41 cellular contexts compared by ENCODE assay signal in the genomic region with DNA sequence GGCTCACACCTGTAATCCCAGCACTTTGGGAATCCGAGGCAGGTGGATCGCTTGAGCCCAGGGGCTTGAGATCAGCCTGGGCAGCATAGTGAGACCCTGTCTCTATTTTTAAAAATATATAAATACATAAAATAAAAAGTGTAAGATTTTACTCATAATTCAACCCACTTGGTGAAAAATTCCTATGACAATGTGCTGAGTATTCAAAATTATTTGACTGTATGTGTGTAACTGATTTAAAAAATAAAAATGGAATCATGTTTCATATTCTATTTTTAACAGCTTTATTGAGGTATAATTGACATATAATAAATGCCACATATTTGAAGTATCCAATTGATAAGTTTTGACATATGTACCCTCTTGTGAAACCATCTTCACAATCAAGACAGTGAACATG. TPM values are rescaled to one million over a fixed set of nuclear protein-coding genes. Genes with fewer than 3 reads are reported as not detected.
"Had no signal": no experiment of that assay in that cellular context is flagged by ENCODE, and none has a peak within 500 bp of the region (broad histone marks: within the 10 kb centered on the region; RNA-seq: fewer than 3 reads in every experiment).

No MANE protein-coding gene starts in this region.

- H3K9me3 Mint-ChIP-seq: activated CD4-positive, alpha-beta memory T cell treated with anti-CD3 and anti-CD28 coated beads, Interleukin-2, amount 10 ng/mL, durations not matched to agents 7 days and 5 days; activated CD4-positive, alpha-beta T cell treated with anti-CD3 and anti-CD28 coated beads, Interleukin-2, amount 10 ng/mL, durations not matched to agents 7 days and 5 days; activated naive CD4-positive, alpha-beta T cell treated with anti-CD3 and anti-CD28 coated beads, Interleukin-2, amount 10 ng/mL, durations not matched to agents 7 days and 5 days; activated naive CD4-positive, alpha-beta T cell treated with anti-CD3 and anti-CD28 coated beads, Interleukin-2, amount 50 U/mL, for 24 hours; activated naive CD8-positive, alpha-beta T cell treated with anti-CD3 and anti-CD28 coated beads, Interleukin-2, amount 10 ng/mL, durations not matched to agents 7 days and 5 days; activated naive CD8-positive, alpha-beta T cell treated with anti-CD3 and anti-CD28 coated beads, Interleukin-2, amount 50 U/mL, for 24 hours; activated T-cell treated with anti-CD3 and anti-CD28 coated beads, Interleukin-2, amount 50 U/mL, for 24 hours; activated T-helper 2 cell treated with anti-CD3 and anti-CD28 coated beads, Interferon-gamma antibody, Interleukin-2, Interleukin-4, amounts not matched to agents 10 μg/mL and 5 μg/mL and 100 μg/mL, durations not matched to agents 14 hours and 24 hours and 36 hours; brain; central memory CD8-positive, alpha-beta T cell; T-helper 1 cell treated with Interleukin-12 subunit alpha and Interleukin-12 subunit beta and Interleukin-4 antibody, amounts not matched to agents 30 μg/mL and 1 μg/mL, for 36 hours; T-helper 2 cell treated with Interferon-gamma antibody and Interleukin-4, amounts not matched to agents 5 μg/mL and 100 μg/mL, for 36 hours; WTC11 had no signal

- DNase-seq: activated CD4-positive, alpha-beta memory T cell treated with anti-CD3 and anti-CD28 coated beads, Interleukin-2, amount 10 ng/mL, durations not matched to agents 7 days and 5 days; activated CD4-positive, alpha-beta T cell treated with anti-CD3 and anti-CD28 coated beads for 1 hour; activated CD4-positive, alpha-beta T cell treated with anti-CD3 and anti-CD28 coated beads for 36 hours; activated CD4-positive, alpha-beta T cell treated with anti-CD3 and anti-CD28 coated beads for 48 hours; activated CD4-positive, alpha-beta T cell treated with anti-CD3 and anti-CD28 coated beads, Interleukin-2, amount 10 ng/mL, durations not matched to agents 7 days and 5 days; activated CD4-positive, alpha-beta T cell treated with anti-CD3 and anti-CD28 coated beads, Interleukin-2, amount 50 U/mL, for 48 hours; activated CD4-positive, CD25-positive, alpha-beta regulatory T cell; activated CD8-positive, alpha-beta memory T cell treated with anti-CD3 and anti-CD28 coated beads for 24 hours; activated CD8-positive, alpha-beta memory T cell treated with anti-CD3 and anti-CD28 coated beads, Interleukin-2, amount 10 ng/mL, durations not matched to agents 7 days and 5 days; activated CD8-positive, alpha-beta memory T cell treated with anti-CD3 and anti-CD28 coated beads, Interleukin-2, amount 50 U/mL, for 48 hours; activated CD8-positive, alpha-beta T cell treated with anti-CD3 and anti-CD28 coated beads, Interleukin-2, amount 10 ng/mL, durations not matched to agents 7 days and 5 days; activated effector memory CD4-positive, alpha-beta T cell treated with Interleukin-2 at 50 U/mL for 16 hours; activated gamma-delta T cell; activated naive CD4-positive, alpha-beta T cell treated with anti-CD3 and anti-CD28 coated beads, Interleukin-2, amount 10 ng/mL, durations not matched to agents 7 days and 5 days; activated naive CD4-positive, alpha-beta T cell treated with Interleukin-2 at 50 U/mL for 16 hours; activated naive CD8-positive, alpha-beta T cell treated with anti-CD3 and anti-CD28 coated beads, Interleukin-2, amount 10 ng/mL, durations not matched to agents 7 days and 5 days; activated naive CD8-positive, alpha-beta T cell treated with anti-CD3 and anti-CD28 coated beads, Interleukin-2, amount 50 U/mL, for 24 hours; activated T-cell treated with anti-CD3 and anti-CD28 coated beads, Interleukin-2, amount 50 U/mL, for 24 hours; activated T-cell treated with anti-CD3 and anti-CD28 coated beads, Interleukin-2, amount 50 U/mL, for 48 hours; amygdala; anterior cingulate cortex; caudate nucleus; cerebellar nuclear complex; T-helper 1 cell; T-helper 2 cell; T-helper 9 cell; WERI-Rb-1 had no signal

- ATAC-seq: activated CD4-positive, alpha-beta T cell treated with anti-CD3 and anti-CD28 coated beads for 36 hours; activated CD4-positive, CD25-positive, alpha-beta regulatory T cell treated with anti-CD3 and anti-CD28 coated beads, Interleukin-2, amount 50 U/mL, for 24 hours; activated CD8-positive, alpha-beta memory T cell treated with anti-CD3 and anti-CD28 coated beads, Interleukin-2, amount 10 ng/mL, durations not matched to agents 7 days and 5 days; activated CD8-positive, alpha-beta T cell treated with anti-CD3 and anti-CD28 coated beads, Interleukin-2, amount 10 ng/mL, durations not matched to agents 7 days and 5 days; activated naive CD8-positive, alpha-beta T cell treated with anti-CD3 and anti-CD28 coated beads, Interleukin-2, amount 50 U/mL, for 24 hours; WTC11 had no signal

- H3K27me3 ChIP-seq: ascending aorta, cardiac muscle cell had no signal

- H3K4me1 Mint-ChIP-seq: activated CD4-positive, alpha-beta memory T cell treated with anti-CD3 and anti-CD28 coated beads, Interleukin-2, amount 10 ng/mL, durations not matched to agents 7 days and 5 days; activated CD4-positive, alpha-beta T cell treated with anti-CD3 and anti-CD28 coated beads for 36 hours; activated CD4-positive, alpha-beta T cell treated with anti-CD3 and anti-CD28 coated beads, Interleukin-2, amount 10 ng/mL, durations not matched to agents 7 days and 5 days; activated CD8-positive, alpha-beta memory T cell treated with anti-CD3 and anti-CD28 coated beads, Interleukin-2, amount 10 ng/mL, durations not matched to agents 7 days and 5 days; activated naive CD4-positive, alpha-beta T cell treated with anti-CD3 and anti-CD28 coated beads, Interleukin-2, amount 10 ng/mL, durations not matched to agents 7 days and 5 days; activated naive CD4-positive, alpha-beta T cell treated with anti-CD3 and anti-CD28 coated beads, Interleukin-2, amount 50 U/mL, for 24 hours; activated naive CD8-positive, alpha-beta T cell treated with anti-CD3 and anti-CD28 coated beads, Interleukin-2, amount 10 ng/mL, durations not matched to agents 7 days and 5 days; activated naive CD8-positive, alpha-beta T cell treated with anti-CD3 and anti-CD28 coated beads, Interleukin-2, amount 50 U/mL, for 24 hours; brain; central memory CD8-positive, alpha-beta T cell; WTC11 had no signal

- H3K27ac Mint-ChIP-seq: activated CD4-positive, alpha-beta memory T cell treated with anti-CD3 and anti-CD28 coated beads, Interleukin-2, amount 10 ng/mL, durations not matched to agents 7 days and 5 days; activated CD4-positive, alpha-beta T cell treated with anti-CD3 and anti-CD28 coated beads for 36 hours; activated CD4-positive, alpha-beta T cell treated with anti-CD3 and anti-CD28 coated beads, Interleukin-2, amount 10 ng/mL, durations not matched to agents 7 days and 5 days; activated CD8-positive, alpha-beta memory T cell treated with anti-CD3 and anti-CD28 coated beads, Interleukin-2, amount 10 ng/mL, durations not matched to agents 7 days and 5 days; activated CD8-positive, alpha-beta T cell treated with anti-CD3 and anti-CD28 coated beads, Interleukin-2, amount 10 ng/mL, durations not matched to agents 7 days and 5 days; activated naive CD4-positive, alpha-beta T cell treated with anti-CD3 and anti-CD28 coated beads, Interleukin-2, amount 10 ng/mL, durations not matched to agents 7 days and 5 days; activated naive CD4-positive, alpha-beta T cell treated with anti-CD3 and anti-CD28 coated beads, Interleukin-2, amount 50 U/mL, for 24 hours; activated naive CD8-positive, alpha-beta T cell; activated naive CD8-positive, alpha-beta T cell treated with anti-CD3 and anti-CD28 coated beads, Interleukin-2, amount 10 ng/mL, durations not matched to agents 7 days and 5 days; activated naive CD8-positive, alpha-beta T cell treated with anti-CD3 and anti-CD28 coated beads, Interleukin-2, amount 50 U/mL, for 24 hours; activated T-cell treated with anti-CD3 and anti-CD28 coated beads, Interleukin-2, amount 50 U/mL, for 24 hours; activated T-helper 2 cell treated with anti-CD3 and anti-CD28 coated beads, Interferon-gamma antibody, Interleukin-2, Interleukin-4, amounts not matched to agents 10 μg/mL and 5 μg/mL and 100 μg/mL, durations not matched to agents 14 hours and 24 hours and 36 hours; T-helper 1 cell treated with Interleukin-12 subunit alpha and Interleukin-12 subunit beta and Interleukin-4 antibody, amounts not matched to agents 30 μg/mL and 1 μg/mL, for 36 hours; T-helper 2 cell treated with Interferon-gamma antibody and Interleukin-4, amounts not matched to agents 5 μg/mL and 100 μg/mL, for 36 hours; WTC11 had no signal

- H3K36me3 ChIP-seq: ascending aorta, cardiac muscle cell, WERI-Rb-1 had no signal

- H3K27me3 Mint-ChIP-seq: activated CD4-positive, alpha-beta T cell treated with anti-CD3 and anti-CD28 coated beads for 36 hours; activated naive CD4-positive, alpha-beta T cell treated with anti-CD3 and anti-CD28 coated beads, Interleukin-2, amount 50 U/mL, for 24 hours; activated naive CD8-positive, alpha-beta T cell; activated naive CD8-positive, alpha-beta T cell treated with anti-CD3 and anti-CD28 coated beads, Interleukin-2, amount 50 U/mL, for 24 hours had no signal

- H3K4me1 ChIP-seq: ascending aorta had no signal

- H3K4me3 Mint-ChIP-seq: activated CD4-positive, alpha-beta memory T cell treated with anti-CD3 and anti-CD28 coated beads, Interleukin-2, amount 10 ng/mL, durations not matched to agents 7 days and 5 days; activated CD4-positive, alpha-beta T cell treated with anti-CD3 and anti-CD28 coated beads for 36 hours; activated CD4-positive, alpha-beta T cell treated with anti-CD3 and anti-CD28 coated beads, Interleukin-2, amount 10 ng/mL, durations not matched to agents 7 days and 5 days; activated CD8-positive, alpha-beta memory T cell treated with anti-CD3 and anti-CD28 coated beads, Interleukin-2, amount 10 ng/mL, durations not matched to agents 7 days and 5 days; activated CD8-positive, alpha-beta T cell treated with anti-CD3 and anti-CD28 coated beads, Interleukin-2, amount 10 ng/mL, durations not matched to agents 7 days and 5 days; activated naive CD4-positive, alpha-beta T cell treated with anti-CD3 and anti-CD28 coated beads, Interleukin-2, amount 10 ng/mL, durations not matched to agents 7 days and 5 days; activated naive CD4-positive, alpha-beta T cell treated with anti-CD3 and anti-CD28 coated beads, Interleukin-2, amount 50 U/mL, for 24 hours; activated naive CD8-positive, alpha-beta T cell; activated naive CD8-positive, alpha-beta T cell treated with anti-CD3 and anti-CD28 coated beads, Interleukin-2, amount 10 ng/mL, durations not matched to agents 7 days and 5 days; activated naive CD8-positive, alpha-beta T cell treated with anti-CD3 and anti-CD28 coated beads, Interleukin-2, amount 50 U/mL, for 24 hours; activated T-cell treated with anti-CD3 and anti-CD28 coated beads, Interleukin-2, amount 50 U/mL, for 24 hours; brain; central memory CD8-positive, alpha-beta T cell; T-helper 1 cell treated with Interleukin-12 subunit alpha and Interleukin-12 subunit beta and Interleukin-4 antibody, amounts not matched to agents 30 μg/mL and 1 μg/mL, for 36 hours; T-helper 2 cell treated with Interferon-gamma antibody and Interleukin-4, amounts not matched to agents 5 μg/mL and 100 μg/mL, for 36 hours; WTC11 had no signal

- H3K4me3 ChIP-seq: ascending aorta, cardiac muscle cell had no signal

- H3K9me3 ChIP-seq: ascending aorta had no signal

- H3K36me3 Mint-ChIP-seq: activated CD8-positive, alpha-beta memory T cell treated with anti-CD3 and anti-CD28 coated beads, Interleukin-2, amount 10 ng/mL, durations not matched to agents 7 days and 5 days; activated naive CD4-positive, alpha-beta T cell treated with anti-CD3 and anti-CD28 coated beads, Interleukin-2, amount 10 ng/mL, durations not matched to agents 7 days and 5 days; activated naive CD4-positive, alpha-beta T cell treated with anti-CD3 and anti-CD28 coated beads, Interleukin-2, amount 50 U/mL, for 24 hours; activated naive CD8-positive, alpha-beta T cell; activated naive CD8-positive, alpha-beta T cell treated with anti-CD3 and anti-CD28 coated beads, Interleukin-2, amount 10 ng/mL, durations not matched to agents 7 days and 5 days; brain; WTC11 had no signal

- H3K27ac ChIP-seq: ascending aorta, cardiac muscle cell, WERI-Rb-1 had no signal

- FAIRE-seq: bronchial epithelial cell had no signal

RNA-seq across cellular contexts. Expression of gene SLC36A3, which starts 27.8 kb away (rescaled TPM):
- total RNA-seq: activated CD4-positive, alpha-beta memory T cell treated with anti-CD3 and anti-CD28 coated beads, Interleukin-2, amount 10 ng/mL, durations not matched to agents 7 days and 5 days; activated CD4-positive, alpha-beta T cell treated with anti-CD3 and anti-CD28 coated beads for 36 hours; activated CD4-positive, alpha-beta T cell treated with anti-CD3 and anti-CD28 coated beads, Interleukin-2, amount 10 ng/mL, durations not matched to agents 7 days and 5 days; activated CD8-positive, alpha-beta memory T cell treated with anti-CD3 and anti-CD28 coated beads, Interleukin-2, amount 10 ng/mL, durations not matched to agents 7 days and 5 days; activated CD8-positive, alpha-beta T cell treated with anti-CD3 and anti-CD28 coated beads, Interleukin-2, amount 10 ng/mL, durations not matched to agents 7 days and 5 days; activated naive CD8-positive, alpha-beta T cell treated with anti-CD3 and anti-CD28 coated beads, Interleukin-2, amount 10 ng/mL, durations not matched to agents 7 days and 5 days; activated T-helper 2 cell treated with anti-CD3 and anti-CD28 coated beads, Interferon-gamma antibody, Interleukin-2, Interleukin-4, amounts not matched to agents 10 μg/mL and 5 μg/mL and 100 μg/mL, durations not matched to agents 14 hours and 24 hours and 36 hours; ascending aorta; bronchial epithelial cell; cardiac muscle cell; chondrocyte; WTC11 had no signal
- polyA plus RNA-seq: adipose tissue, cardiac muscle cell had no signal
